Comparison of ENCODE assay signal across 17 cellular contexts in genomic region chr6:158638393-158638792, GRCh38. TPM values are rescaled to one million over a fixed set of nuclear protein-coding genes. Genes with fewer than 3 reads are reported as not detected.
DNase-seq lines count a peak whose midpoint lies in the region; ATAC-seq and TF ChIP-seq lines count a peak whose summit lies in the region.
"Had no signal": no experiment of that assay in that cellular context is flagged by ENCODE, and none has a peak within 500 bp of the region (broad histone marks: within the 10 kb centered on the region; RNA-seq: fewer than 3 reads in every experiment).

No MANE protein-coding gene starts in this region.

- peaks cover 75% of the 10 kb centered on the region for H3K4me1 Mint-ChIP-seq in stimulated activated naive CD8-positive, alpha-beta T cell treated with anti-CD3 and anti-CD28 coated beads, Interleukin-15, amount 100 ng/mL, for 72 hours
- peaks cover 45% of the 10 kb centered on the region for H3K4me1 Mint-ChIP-seq in mesothelial cell of epicardium

- peaks cover 34% of the 10 kb centered on the region for H3K36me3 Mint-ChIP-seq in mesothelial cell of epicardium

- peak overlapping the region; percentile 1 to 55 for H3K27ac Mint-ChIP-seq in stimulated activated naive CD8-positive, alpha-beta T cell treated with anti-CD3 and anti-CD28 coated beads, Interleukin-15, amount 100 ng/mL, for 72 hours
- peak overlapping the region; percentile 49 for H3K27ac Mint-ChIP-seq in mesothelial cell of epicardium
- H3K27ac Mint-ChIP-seq: B cell, type B pancreatic cell had no signal

- no peaks in the 10 kb centered on the region for H3K27me3 ChIP-seq in upper lobe of right lung

- ATAC-seq in stimulated activated naive CD8-positive, alpha-beta T cell treated with anti-CD3 and anti-CD28 coated beads, Interleukin-15, amount 100 ng/mL, for 72 hours = no peak
- no peak for ATAC-seq in stimulated activated naive CD8-positive, alpha-beta T cell treated with anti-CD3 and anti-CD28 coated beads, Interleukin-15, Interleukin-2, amounts not matched to agents 100 U/mL and 50 U/mL, for 24 hours
- no peak for ATAC-seq in upper lobe of right lung

- peaks cover 25% of the 10 kb centered on the region for H3K4me1 ChIP-seq in upper lobe of right lung

- H3K27me3 Mint-ChIP-seq in stimulated activated naive CD8-positive, alpha-beta T cell treated with anti-CD3 and anti-CD28 coated beads, Interleukin-15, amount 100 ng/mL, for 72 hours = no peaks in the 10 kb centered on the region
- no peaks in the 10 kb centered on the region for H3K27me3 Mint-ChIP-seq in mesothelial cell of epicardium (ENCODE audit: low read depth)
- H3K27me3 Mint-ChIP-seq: B cell, type B pancreatic cell had no signal

- H3K9me3 ChIP-seq in upper lobe of right lung = no peaks in the 10 kb centered on the region

- H3K4me3 ChIP-seq in upper lobe of right lung = no peak overlapping the region

- H3K4me3 Mint-ChIP-seq in stimulated activated naive CD8-positive, alpha-beta T cell treated with anti-CD3 and anti-CD28 coated beads, Interleukin-15, amount 100 ng/mL, for 72 hours = peak overlapping the region in 1 of 2 donors; percentile 40
- no peak overlapping the region for H3K4me3 Mint-ChIP-seq in mesothelial cell of epicardium
- H3K4me3 Mint-ChIP-seq: B cell, type B pancreatic cell had no signal

- no peaks in the 10 kb centered on the region for H3K9me3 Mint-ChIP-seq in stimulated activated naive CD8-positive, alpha-beta T cell treated with anti-CD3 and anti-CD28 coated beads, Interleukin-15, amount 100 ng/mL, for 72 hours
- H3K9me3 Mint-ChIP-seq in mesothelial cell of epicardium = no peaks in the 10 kb centered on the region
- H3K9me3 Mint-ChIP-seq: type B pancreatic cell had no signal

- no peak for DNase-seq in stimulated activated naive CD8-positive, alpha-beta T cell treated with anti-CD3 and anti-CD28 coated beads, Interleukin-15, amount 100 ng/mL, for 72 hours
- no peak for DNase-seq in stimulated activated naive CD8-positive, alpha-beta T cell treated with anti-CD3 and anti-CD28 coated beads, Interleukin-15, Interleukin-2, amounts not matched to agents 100 U/mL and 50 U/mL, for 24 hours
- peak; percentile 35 for DNase-seq in activated CD8-positive, alpha-beta memory T cell treated with anti-CD3 and anti-CD28 coated beads, Interleukin-2, amount 50 U/mL, for 48 hours
- DNase-seq in mesothelial cell of epicardium (ENCODE audit: low spot score in 2 of 2, unreplicated experiment in 2 of 2) (no peak), upper lobe of right lung (peak; percentile 18), GDM1 (lab: John Stamatoyannopoulos, UW) (no peak), NCI-H1694 treated with DMSO at 0.1 percent for 48 hours (lab: John Stamatoyannopoulos, UW) (no peak)
- DNase-seq in stimulated activated CD4-positive, alpha-beta T cell treated with anti-CD3 and anti-CD28 coated beads, Interleukin-1b, Interleukin-23, amount 100 ng/mL, for 48 hours = no peak
- DNase-seq: activated CD4-positive, alpha-beta T cell treated with anti-CD3 and anti-CD28 coated beads, Interleukin-2, amount 50 U/mL, for 4 hours; activated naive CD4-positive, alpha-beta T cell treated with Interleukin-2 at 50 U/mL for 16 hours; effector CD4-positive, alpha-beta T cell; NCI-H1436 treated with DMSO at 0.1 percent for 48 hours; NCI-H446; SHP77 had no signal

- intact Hi-C loops in upper lobe of right lung (cut with DNase I) = no loop called here

- TF ChIP-seq CTCF in mesothelial cell of epicardium (IDR thresholded peaks at IDR 0.05; ENCODE audit: unreplicated experiment) = no peak
- no peak for TF ChIP-seq CTCF in upper lobe of right lung (IDR thresholded peaks at IDR 0.05)

- no peak overlapping the region for H3K27ac ChIP-seq in upper lobe of right lung
- H3K27ac ChIP-seq: parathyroid adenoma had no signal

- H3K36me3 ChIP-seq in upper lobe of right lung = peaks cover 49% of the 10 kb centered on the region

RNA-seq across cellular contexts. Expression of gene DYNLT1, which starts 6.2 kb away (rescaled TPM):
- total RNA-seq in mesothelial cell of epicardium (142 to 148 TPM (median 145 TPM) in 3 replicates), upper lobe of right lung (104 TPM)

RNA-seq across cellular contexts. Expression of gene SYTL3, which starts 11.5 kb away (rescaled TPM):
- total RNA-seq in mesothelial cell of epicardium = 5.4 to 6.1 TPM (median 5.5 TPM) in 3 replicates
- 8.7 TPM for total RNA-seq in upper lobe of right lung

Comparison
In these comparisons a context has a peak if more than half of its experiments do, and no peak if none do; other contexts are left out.
1. DNase-seq: peak in activated CD8-positive, alpha-beta memory T cell treated with anti-CD3 and anti-CD28 coated beads, Interleukin-2, amount 50 U/mL, for 48 hours (single experiment) and upper lobe of right lung (single experiment); none in stimulated activated naive CD8-positive, alpha-beta T cell treated with anti-CD3 and anti-CD28 coated beads, Interleukin-15, amount 100 ng/mL, for 72 hours (0 of 2), stimulated activated naive CD8-positive, alpha-beta T cell treated with anti-CD3 and anti-CD28 coated beads, Interleukin-15, Interleukin-2, amounts not matched to agents 100 U/mL and 50 U/mL, for 24 hours (single experiment), mesothelial cell of epicardium (0 of 2), GDM1 (single experiment), NCI-H1694 treated with DMSO at 0.1 percent for 48 hours (single experiment) and stimulated activated CD4-positive, alpha-beta T cell treated with anti-CD3 and anti-CD28 coated beads, Interleukin-1b, Interleukin-23, amount 100 ng/mL, for 48 hours (single experiment).